In genomic region chr12:102964872-102965271, GRCh38 we compare ENCODE assay signal across 8 cellular contexts. TPM values are rescaled to one million over a fixed set of nuclear protein-coding genes. Genes with fewer than 3 reads are reported as not detected.
DNase-seq lines count a peak whose midpoint lies in the region; ATAC-seq and TF ChIP-seq lines count a peak whose summit lies in the region.

No MANE protein-coding gene starts in this region.

- H3K9me3 ChIP-seq in T-helper 17 cell (ENCODE audit: control insufficient read depth, low read length, poor library complexity, severe bottlenecking) (peaks cover 2% of the 10 kb centered on the region), left lung (no peaks in the 10 kb centered on the region)

- peak overlapping the region; percentile 81 for H3K4me3 Mint-ChIP-seq in T-helper 17 cell

- no peaks in the 10 kb centered on the region for H3K4me1 ChIP-seq in left lung

- peak; percentile 96 for DNase-seq in DMS53 treated with DMSO at 0.1 percent for 48 hours (lab: John Stamatoyannopoulos, UW; ENCODE audit: unreplicated experiment)
- DNase-seq in HEK293T (ENCODE audit: extremely low spot score): no peak
- no peak for DNase-seq in T-helper 17 cell
- peak in 1 of 2 donors; percentile 79 for DNase-seq in left lung
- no peak for DNase-seq in dedifferentiated amniotic fluid mesenchymal stem cell (ENCODE audit: extremely low spot score)

- ATAC-seq in T-helper 17 cell (peak; percentile 37), left lung (peak; percentile 27), HG03521 (IDR thresholded peaks at IDR 0.05; ENCODE audit: unreplicated experiment) (no peak), GM19324 (IDR thresholded peaks at IDR 0.05; ENCODE audit: low FRiP score, unreplicated experiment) (no peak), HG02852 (IDR thresholded peaks at IDR 0.05; ENCODE audit: unreplicated experiment) (no peak)

- H3K36me3 ChIP-seq in left lung: no peaks in the 10 kb centered on the region

- CTCF ChIA-PET in HEK293T (lab: Yijun Ruan, JAX): no interaction called here

- intact Hi-C loops in left lung (cut with DNase I): no loop called here

- peaks cover 2% of the 10 kb centered on the region for H3K36me3 Mint-ChIP-seq in T-helper 17 cell (ENCODE audit: low read depth)

- no peak overlapping the region for H3K27ac Mint-ChIP-seq in T-helper 17 cell

- H3K27me3 Mint-ChIP-seq in T-helper 17 cell: peaks cover 65% of the 10 kb centered on the region

- H3K27me3 ChIP-seq in left lung: peaks cover 59 to 85% of the 10 kb centered on the region in 2 donors

- no peak overlapping the region for H3K27ac ChIP-seq in left lung

- POLR2A ChIA-PET in HEK293T (lab: Yijun Ruan, JAX): no interaction called here

- no peak for TF ChIP-seq CTCF in left lung (IDR thresholded peaks at IDR 0.05)

- peaks cover 6% of the 10 kb centered on the region for H3K4me1 Mint-ChIP-seq in T-helper 17 cell

- H3K4me3 ChIP-seq in left lung: no peak overlapping the region

TF ChIP-seq in HEK293T, 16 proteins besides CTCF, POLR2A, EP300 and RAD21:
- TF ChIP-seq SP1 (IDR thresholded peaks at IDR 0.05) (no peak), PKNOX1 (IDR thresholded peaks at IDR 0.05) (peak; percentile 24; the same call in 1 of the 2 replicates), FOXA1 (IDR thresholded peaks at IDR 0.05) (no peak)

RNA-seq across cellular contexts. Expression of gene ASCL1, which starts 7.4 kb away (rescaled TPM):
- total RNA-seq in T-helper 17 cell: not detected
- total RNA-seq in left lung: under 1 TPM in 1 of 2 donors, not detected in 1; 0.34 TPM

RNA-seq across cellular contexts. Expression of gene PAH, which starts 47.8 kb away (rescaled TPM):
- total RNA-seq in T-helper 17 cell (1 to 10 TPM in 1 of 2 donors, under 1 TPM in 1; 0.15 to 1.4 TPM), left lung (not detected)

Comparison
In these comparisons a context has a peak if more than half of its experiments do, and no peak if none do; other contexts are left out.
1. ATAC-seq: peak in T-helper 17 cell (single experiment) and left lung (single experiment); none in HG03521 (single experiment), GM19324 (single experiment) and HG02852 (single experiment).